Comparison of ENCODE assay signal across 2 cellular contexts in the genomic region with DNA sequence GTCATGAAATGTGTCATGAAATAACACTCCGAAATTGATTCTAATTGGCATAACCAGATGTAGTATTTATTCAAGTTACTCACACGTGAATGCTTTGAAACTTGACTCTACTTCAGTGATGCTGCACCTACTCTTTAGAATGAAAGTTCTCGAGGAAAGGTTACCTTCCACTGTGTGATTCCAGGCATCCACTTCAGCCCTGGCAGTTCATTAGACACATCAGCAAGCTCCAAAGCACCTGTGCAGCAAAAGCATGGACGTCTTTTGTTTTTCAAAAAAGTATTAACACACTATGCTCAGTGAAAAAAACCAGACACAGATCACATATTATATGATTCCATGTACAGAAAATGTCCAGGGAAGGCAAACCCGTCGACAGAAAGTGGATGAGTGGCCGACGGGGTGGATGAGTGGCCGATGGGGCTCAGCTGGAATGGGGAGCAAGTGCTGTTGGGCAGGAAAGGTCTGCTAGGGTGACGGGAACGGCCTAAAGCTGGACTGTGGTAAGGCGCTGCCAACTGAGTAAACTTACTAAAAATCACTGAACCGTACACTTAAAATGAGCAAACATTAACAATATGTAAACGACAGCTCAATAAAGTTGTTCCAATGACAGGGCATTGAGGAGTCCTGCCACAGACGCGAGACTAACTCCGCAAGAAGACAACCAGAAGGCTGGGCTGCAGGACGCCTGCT.
TF ChIP-seq lines count a peak whose summit lies in the region.

No MANE protein-coding gene starts in this region.

TF ChIP-seq in liver, 16 proteins besides CTCF, POLR2A, EP300 and RAD21:
- no peak for TF ChIP-seq EGR1 (IDR thresholded peaks at IDR 0.05; ENCODE audit: low read depth in 2 of 2)
- TF ChIP-seq, protein P1, sequence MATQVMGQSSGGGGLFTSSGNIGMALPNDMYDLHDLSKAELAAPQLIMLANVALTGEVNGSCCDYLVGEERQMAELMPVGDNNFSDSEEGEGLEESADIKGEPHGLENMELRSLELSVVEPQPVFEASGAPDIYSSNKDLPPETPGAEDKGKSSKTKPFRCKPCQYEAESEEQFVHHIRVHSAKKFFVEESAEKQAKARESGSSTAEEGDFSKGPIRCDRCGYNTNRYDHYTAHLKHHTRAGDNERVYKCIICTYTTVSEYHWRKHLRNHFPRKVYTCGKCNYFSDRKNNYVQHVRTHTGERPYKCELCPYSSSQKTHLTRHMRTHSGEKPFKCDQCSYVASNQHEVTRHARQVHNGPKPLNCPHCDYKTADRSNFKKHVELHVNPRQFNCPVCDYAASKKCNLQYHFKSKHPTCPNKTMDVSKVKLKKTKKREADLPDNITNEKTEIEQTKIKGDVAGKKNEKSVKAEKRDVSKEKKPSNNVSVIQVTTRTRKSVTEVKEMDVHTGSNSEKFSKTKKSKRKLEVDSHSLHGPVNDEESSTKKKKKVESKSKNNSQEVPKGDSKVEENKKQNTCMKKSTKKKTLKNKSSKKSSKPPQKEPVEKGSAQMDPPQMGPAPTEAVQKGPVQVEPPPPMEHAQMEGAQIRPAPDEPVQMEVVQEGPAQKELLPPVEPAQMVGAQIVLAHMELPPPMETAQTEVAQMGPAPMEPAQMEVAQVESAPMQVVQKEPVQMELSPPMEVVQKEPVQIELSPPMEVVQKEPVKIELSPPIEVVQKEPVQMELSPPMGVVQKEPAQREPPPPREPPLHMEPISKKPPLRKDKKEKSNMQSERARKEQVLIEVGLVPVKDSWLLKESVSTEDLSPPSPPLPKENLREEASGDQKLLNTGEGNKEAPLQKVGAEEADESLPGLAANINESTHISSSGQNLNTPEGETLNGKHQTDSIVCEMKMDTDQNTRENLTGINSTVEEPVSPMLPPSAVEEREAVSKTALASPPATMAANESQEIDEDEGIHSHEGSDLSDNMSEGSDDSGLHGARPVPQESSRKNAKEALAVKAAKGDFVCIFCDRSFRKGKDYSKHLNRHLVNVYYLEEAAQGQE (IDR thresholded peaks at IDR 0.05): no peak
- TF ChIP-seq HNF4A (conservative IDR thresholded peaks at IDR 0.05): peak in 1 of 2 donors; percentile 29
- TF ChIP-seq SP1 (IDR thresholded peaks at IDR 0.05): peak; percentile 59
- TF ChIP-seq, protein P2, sequence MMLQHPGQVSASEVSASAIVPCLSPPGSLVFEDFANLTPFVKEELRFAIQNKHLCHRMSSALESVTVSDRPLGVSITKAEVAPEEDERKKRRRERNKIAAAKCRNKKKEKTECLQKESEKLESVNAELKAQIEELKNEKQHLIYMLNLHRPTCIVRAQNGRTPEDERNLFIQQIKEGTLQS (IDR thresholded peaks at IDR 0.05): no peak
- TF ChIP-seq HNF4G (IDR thresholded peaks at IDR 0.05): no peak
- TF ChIP-seq FOXA1 (IDR thresholded peaks at IDR 0.05): no peak
- TF ChIP-seq FOXA2 (IDR thresholded peaks at IDR 0.05): no peak
- peak in 1 of 2 donors; percentile 66 for TF ChIP-seq RXRA (IDR thresholded peaks at IDR 0.05)
- TF ChIP-seq TAF1 (conservative IDR thresholded peaks at IDR 0.05): no peak
- TF ChIP-seq, protein P3, sequence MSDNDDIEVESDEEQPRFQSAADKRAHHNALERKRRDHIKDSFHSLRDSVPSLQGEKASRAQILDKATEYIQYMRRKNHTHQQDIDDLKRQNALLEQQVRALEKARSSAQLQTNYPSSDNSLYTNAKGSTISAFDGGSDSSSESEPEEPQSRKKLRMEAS (IDR thresholded peaks at IDR 0.05): no peak
- TF ChIP-seq YY1 (IDR thresholded peaks at IDR 0.05): no peak
- TF ChIP-seq, protein P4, sequence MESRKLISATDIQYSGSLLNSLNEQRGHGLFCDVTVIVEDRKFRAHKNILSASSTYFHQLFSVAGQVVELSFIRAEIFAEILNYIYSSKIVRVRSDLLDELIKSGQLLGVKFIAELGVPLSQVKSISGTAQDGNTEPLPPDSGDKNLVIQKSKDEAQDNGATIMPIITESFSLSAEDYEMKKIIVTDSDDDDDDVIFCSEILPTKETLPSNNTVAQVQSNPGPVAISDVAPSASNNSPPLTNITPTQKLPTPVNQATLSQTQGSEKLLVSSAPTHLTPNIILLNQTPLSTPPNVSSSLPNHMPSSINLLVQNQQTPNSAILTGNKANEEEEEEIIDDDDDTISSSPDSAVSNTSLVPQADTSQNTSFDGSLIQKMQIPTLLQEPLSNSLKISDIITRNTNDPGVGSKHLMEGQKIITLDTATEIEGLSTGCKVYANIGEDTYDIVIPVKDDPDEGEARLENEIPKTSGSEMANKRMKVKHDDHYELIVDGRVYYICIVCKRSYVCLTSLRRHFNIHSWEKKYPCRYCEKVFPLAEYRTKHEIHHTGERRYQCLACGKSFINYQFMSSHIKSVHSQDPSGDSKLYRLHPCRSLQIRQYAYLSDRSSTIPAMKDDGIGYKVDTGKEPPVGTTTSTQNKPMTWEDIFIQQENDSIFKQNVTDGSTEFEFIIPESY (IDR thresholded peaks at IDR 0.05): no peak
TF ChIP-seq in liver: peak in this region for 3.

TF ChIP-seq in HepG2, 621 proteins besides CTCF, POLR2A, EP300 and RAD21:
- TF ChIP-seq TBX2 (CRISPR knock-in tag; IDR thresholded peaks at IDR 0.05; ENCODE audit: borderline replicate concordance): no peak
- TF ChIP-seq TP53 (CRISPR knock-in tag; conservative IDR thresholded peaks at IDR 0.05): no peak
- no peak for TF ChIP-seq YY1 (IDR thresholded peaks at IDR 0.05; ENCODE audit: insufficient read depth, insufficient replicate concordance, low read depth, low read length)
- TF ChIP-seq ZNF484 (CRISPR knock-in tag; IDR thresholded peaks at IDR 0.05; ENCODE audit: borderline replicate concordance, low read depth): no peak
- TF ChIP-seq BHLHE40 (IDR thresholded peaks at IDR 0.05; ENCODE audit: low read length): no peak
- no peak for TF ChIP-seq YEATS2 (CRISPR knock-in tag; IDR thresholded peaks at IDR 0.05; ENCODE audit: borderline replicate concordance)
- TF ChIP-seq FOXJ3 (CRISPR knock-in tag; IDR thresholded peaks at IDR 0.05; ENCODE audit: borderline replicate concordance): no peak
- TF ChIP-seq U2AF1 (optimal IDR thresholded peaks at IDR 0.05; ENCODE audit: low read depth, low read length): no peak
- TF ChIP-seq, protein P5, sequence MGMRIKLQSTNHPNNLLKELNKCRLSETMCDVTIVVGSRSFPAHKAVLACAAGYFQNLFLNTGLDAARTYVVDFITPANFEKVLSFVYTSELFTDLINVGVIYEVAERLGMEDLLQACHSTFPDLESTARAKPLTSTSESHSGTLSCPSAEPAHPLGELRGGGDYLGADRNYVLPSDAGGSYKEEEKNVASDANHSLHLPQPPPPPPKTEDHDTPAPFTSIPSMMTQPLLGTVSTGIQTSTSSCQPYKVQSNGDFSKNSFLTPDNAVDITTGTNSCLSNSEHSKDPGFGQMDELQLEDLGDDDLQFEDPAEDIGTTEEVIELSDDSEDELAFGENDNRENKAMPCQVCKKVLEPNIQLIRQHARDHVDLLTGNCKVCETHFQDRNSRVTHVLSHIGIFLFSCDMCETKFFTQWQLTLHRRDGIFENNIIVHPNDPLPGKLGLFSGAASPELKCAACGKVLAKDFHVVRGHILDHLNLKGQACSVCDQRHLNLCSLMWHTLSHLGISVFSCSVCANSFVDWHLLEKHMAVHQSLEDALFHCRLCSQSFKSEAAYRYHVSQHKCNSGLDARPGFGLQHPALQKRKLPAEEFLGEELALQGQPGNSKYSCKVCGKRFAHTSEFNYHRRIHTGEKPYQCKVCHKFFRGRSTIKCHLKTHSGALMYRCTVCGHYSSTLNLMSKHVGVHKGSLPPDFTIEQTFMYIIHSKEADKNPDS (CRISPR knock-in tag; IDR thresholded peaks at IDR 0.05): no peak
- TF ChIP-seq NKX3-1 (CRISPR knock-in tag; IDR thresholded peaks at IDR 0.05): no peak
- TF ChIP-seq, protein P6, sequence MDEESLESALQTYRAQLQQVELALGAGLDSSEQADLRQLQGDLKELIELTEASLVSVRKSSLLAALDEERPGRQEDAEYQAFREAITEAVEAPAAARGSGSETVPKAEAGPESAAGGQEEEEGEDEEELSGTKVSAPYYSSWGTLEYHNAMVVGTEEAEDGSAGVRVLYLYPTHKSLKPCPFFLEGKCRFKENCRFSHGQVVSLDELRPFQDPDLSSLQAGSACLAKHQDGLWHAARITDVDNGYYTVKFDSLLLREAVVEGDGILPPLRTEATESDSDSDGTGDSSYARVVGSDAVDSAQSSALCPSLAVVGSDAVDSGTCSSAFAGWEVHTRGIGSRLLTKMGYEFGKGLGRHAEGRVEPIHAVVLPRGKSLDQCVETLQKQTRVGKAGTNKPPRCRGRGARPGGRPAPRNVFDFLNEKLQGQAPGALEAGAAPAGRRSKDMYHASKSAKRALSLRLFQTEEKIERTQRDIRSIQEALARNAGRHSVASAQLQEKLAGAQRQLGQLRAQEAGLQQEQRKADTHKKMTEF (CRISPR knock-in tag; IDR thresholded peaks at IDR 0.05): no peak
- TF ChIP-seq RBM22 (optimal IDR thresholded peaks at IDR 0.05; ENCODE audit: low read length): no peak
- TF ChIP-seq GTF3A (CRISPR knock-in tag; conservative IDR thresholded peaks at IDR 0.05): no peak
- TF ChIP-seq ZC3H4 (CRISPR knock-in tag; IDR thresholded peaks at IDR 0.05; ENCODE audit: borderline replicate concordance): no peak
- no peak for TF ChIP-seq NFKB2 (CRISPR knock-in tag; IDR thresholded peaks at IDR 0.05; ENCODE audit: borderline replicate concordance)
- TF ChIP-seq, protein P7, sequence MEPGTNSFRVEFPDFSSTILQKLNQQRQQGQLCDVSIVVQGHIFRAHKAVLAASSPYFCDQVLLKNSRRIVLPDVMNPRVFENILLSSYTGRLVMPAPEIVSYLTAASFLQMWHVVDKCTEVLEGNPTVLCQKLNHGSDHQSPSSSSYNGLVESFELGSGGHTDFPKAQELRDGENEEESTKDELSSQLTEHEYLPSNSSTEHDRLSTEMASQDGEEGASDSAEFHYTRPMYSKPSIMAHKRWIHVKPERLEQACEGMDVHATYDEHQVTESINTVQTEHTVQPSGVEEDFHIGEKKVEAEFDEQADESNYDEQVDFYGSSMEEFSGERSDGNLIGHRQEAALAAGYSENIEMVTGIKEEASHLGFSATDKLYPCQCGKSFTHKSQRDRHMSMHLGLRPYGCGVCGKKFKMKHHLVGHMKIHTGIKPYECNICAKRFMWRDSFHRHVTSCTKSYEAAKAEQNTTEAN (CRISPR knock-in tag; conservative IDR thresholded peaks at IDR 0.05): no peak
- no peak for TF ChIP-seq ZNF274 (CRISPR knock-in tag; IDR thresholded peaks at IDR 0.05)
- TF ChIP-seq HNF4G (IDR thresholded peaks at IDR 0.05; ENCODE audit: borderline replicate concordance, low read depth, low read length): no peak
- TF ChIP-seq HNF4G (CRISPR knock-in tag; IDR thresholded peaks at IDR 0.05; ENCODE audit: borderline replicate concordance, low read depth): no peak
- TF ChIP-seq, protein P8, sequence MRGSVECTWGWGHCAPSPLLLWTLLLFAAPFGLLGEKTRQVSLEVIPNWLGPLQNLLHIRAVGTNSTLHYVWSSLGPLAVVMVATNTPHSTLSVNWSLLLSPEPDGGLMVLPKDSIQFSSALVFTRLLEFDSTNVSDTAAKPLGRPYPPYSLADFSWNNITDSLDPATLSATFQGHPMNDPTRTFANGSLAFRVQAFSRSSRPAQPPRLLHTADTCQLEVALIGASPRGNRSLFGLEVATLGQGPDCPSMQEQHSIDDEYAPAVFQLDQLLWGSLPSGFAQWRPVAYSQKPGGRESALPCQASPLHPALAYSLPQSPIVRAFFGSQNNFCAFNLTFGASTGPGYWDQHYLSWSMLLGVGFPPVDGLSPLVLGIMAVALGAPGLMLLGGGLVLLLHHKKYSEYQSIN (CRISPR knock-in tag; IDR thresholded peaks at IDR 0.05; ENCODE audit: borderline replicate concordance): no peak
